Comparison of ENCODE assay signal across 25 cellular contexts in genomic region chr2:44314354-44314753, GRCh38. TPM values are rescaled to one million over a fixed set of nuclear protein-coding genes. Genes with fewer than 3 reads are reported as not detected.
"Had no signal": no experiment of that assay in that cellular context is flagged by ENCODE, and none has a peak within 500 bp of the region (broad histone marks: within the 10 kb centered on the region; RNA-seq: fewer than 3 reads in every experiment).

No MANE protein-coding gene starts in this region.

- H3K27ac Mint-ChIP-seq: naive thymus-derived CD8-positive, alpha-beta T cell; nephron progenitor cell had no signal

- H3K4me1 ChIP-seq: foreskin keratinocyte, heart right ventricle, lower lobe of right lung, psoas muscle, sigmoid colon, stomach, thyroid gland, vagina had no signal

- H3K27me3 Mint-ChIP-seq: naive thymus-derived CD8-positive, alpha-beta T cell had no signal

- H3K4me1 Mint-ChIP-seq: immature natural killer cell, nephron progenitor cell had no signal

- H3K4me3 ChIP-seq: dorsolateral prefrontal cortex, heart right ventricle, lower lobe of right lung, psoas muscle, sigmoid colon, stomach, thyroid gland, vagina had no signal

- H3K27me3 ChIP-seq: dorsolateral prefrontal cortex, foreskin keratinocyte, heart right ventricle, sigmoid colon, stomach, thyroid gland, vagina had no signal

- H3K9me3 ChIP-seq: thyroid gland had no signal

- DNase-seq: cortex of kidney; dorsolateral prefrontal cortex; effector CD4-positive, alpha-beta T cell; foreskin keratinocyte; glutamatergic neuron; heart right ventricle; hippocampal formation; immature natural killer cell; left ventricle myocardium superior; lower lobe of right lung; naive thymus-derived CD8-positive, alpha-beta T cell; nephron progenitor cell; nucleus accumbens; psoas muscle; right cardiac atrium; sigmoid colon; stimulated activated naive CD4-positive, alpha-beta T cell; stomach; thyroid gland; trophoblast cell had no signal

- H3K27ac ChIP-seq: dorsolateral prefrontal cortex, foreskin keratinocyte, heart right ventricle, lower lobe of right lung, psoas muscle, sigmoid colon, stomach, thyroid gland, vagina had no signal

- H3K4me3 Mint-ChIP-seq: immature natural killer cell; naive thymus-derived CD8-positive, alpha-beta T cell; nephron progenitor cell had no signal

- ATAC-seq: foreskin keratinocyte; heart right ventricle; left ventricle myocardium superior; lower lobe of right lung; naive thymus-derived CD8-positive, alpha-beta T cell; psoas muscle; right cardiac atrium had no signal

RNA-seq across cellular contexts. Expression of gene SLC3A1, which starts 39.1 kb away (rescaled TPM):
- total RNA-seq: fibroblast of lung, foreskin keratinocyte, left ventricle myocardium superior, lower lobe of right lung, myocyte, osteocyte, skeletal muscle tissue, thyroid gland, vagina had no signal
